Comparison of ENCODE assay signal across 12 cellular contexts in the genomic region with DNA sequence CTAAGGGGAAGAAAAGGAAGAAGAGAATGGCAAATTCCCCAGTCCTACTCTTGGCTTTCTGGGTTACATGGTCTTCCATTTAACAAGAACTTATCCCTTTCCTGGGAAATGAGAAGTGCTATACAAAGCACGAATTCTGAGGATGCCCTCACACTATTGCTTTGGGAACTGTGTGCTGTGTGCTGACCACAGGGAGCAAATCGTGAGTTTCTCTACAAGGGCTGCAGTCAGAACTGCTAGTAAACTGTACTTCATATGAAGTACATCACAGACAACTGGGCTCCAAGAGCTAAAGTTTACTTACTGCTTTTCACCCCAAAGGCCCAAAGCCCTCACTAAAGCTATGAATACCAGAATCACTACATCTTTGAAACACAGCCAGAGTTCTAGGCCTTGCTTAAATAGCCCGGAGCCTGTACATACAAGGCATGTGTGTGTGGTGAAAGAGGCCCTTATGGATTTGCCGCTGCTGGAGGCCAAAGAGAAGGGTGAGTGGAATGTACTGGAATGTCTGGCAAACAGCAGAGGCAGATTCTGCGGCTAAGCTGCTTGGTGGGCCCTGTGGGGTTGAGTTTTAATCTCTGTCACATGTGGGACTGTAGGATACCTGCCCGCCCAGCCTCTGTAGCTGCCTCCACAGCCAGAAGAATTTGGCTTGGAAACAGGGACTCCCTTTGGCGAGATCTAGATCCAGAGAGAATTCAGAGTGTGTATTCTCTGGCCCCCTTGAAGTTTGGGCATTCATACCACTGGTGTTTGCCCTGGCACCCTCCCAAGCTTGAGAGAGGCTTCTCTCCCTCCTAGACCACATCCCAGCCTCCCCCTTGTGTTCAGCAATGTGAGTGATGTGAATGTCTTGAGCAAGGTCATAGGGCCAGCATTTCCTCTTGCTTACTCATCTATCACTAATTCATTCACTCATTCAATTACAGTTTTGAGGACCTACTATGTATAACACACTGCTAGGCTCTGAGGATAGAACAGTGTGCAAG. TPM values are rescaled to one million over a fixed set of nuclear protein-coding genes. Genes with fewer than 3 reads are reported as not detected.
DNase-seq lines count a peak whose midpoint lies in the region; ATAC-seq, FAIRE-seq and TF ChIP-seq lines count a peak whose summit lies in the region.
"Had no signal": no experiment of that assay in that cellular context is flagged by ENCODE, and none has a peak within 500 bp of the region (broad histone marks: within the 10 kb centered on the region; RNA-seq: fewer than 3 reads in every experiment).

No MANE protein-coding gene starts in this region.

- no peak for FAIRE-seq in astrocyte (lab: Jason Lieb, UNC)
- FAIRE-seq: colon had no signal

- H2AFZ ChIP-seq in HCT116 (ENCODE audit: low read depth, low read length, poor library complexity, severe bottlenecking) (no peak overlapping the region), astrocyte (ENCODE audit: low read depth, low read length) (peak overlapping the region; percentile 27)

- H3K36me3 ChIP-seq in HCT116 (ENCODE audit: control insufficient read depth in 1 of 2, insufficient read depth in 2 of 2, low read length in 2 of 2) = no peaks in the 10 kb centered on the region
- no peaks in the 10 kb centered on the region for H3K36me3 ChIP-seq in astrocyte (ENCODE audit: insufficient read depth, low read length)
- H3K36me3 ChIP-seq: BE2C, vagina had no signal

- H4K20me1 ChIP-seq in HCT116 (ENCODE audit: insufficient read depth) = no peaks in the 10 kb centered on the region
- H4K20me1 ChIP-seq in astrocyte (ENCODE audit: insufficient read depth, low read length) = no peaks in the 10 kb centered on the region

- POLR2A ChIA-PET in HCT116 (lab: Charles Lee) = no interaction called here

- TF ChIP-seq POLR2A in HCT116 (IDR thresholded peaks at IDR 0.05; ENCODE audit: borderline replicate concordance, extremely low read depth, insufficient read depth, insufficient read length) = no peak

- H3K79me2 ChIP-seq in HCT116 (ENCODE audit: insufficient read depth, low read length) (no peaks in the 10 kb centered on the region), astrocyte (ENCODE audit: insufficient read depth, low read length) (no peaks in the 10 kb centered on the region)

- H3K4me1 Mint-ChIP-seq in astrocyte (ENCODE audit: low read depth, unreplicated experiment) = peaks cover 24% of the 10 kb centered on the region

- peak overlapping the region; percentile 38 for H3K27ac Mint-ChIP-seq in astrocyte (ENCODE audit: unreplicated experiment)

- CTCF ChIA-PET in HCT116 (lab: Charles Lee) = no interaction called here

- H3K36me3 Mint-ChIP-seq in astrocyte (ENCODE audit: low read depth, unreplicated experiment) = no peaks in the 10 kb centered on the region

- ATAC-seq in HCT116 = peak; percentile 52
- no peak for ATAC-seq in GM19351 (IDR thresholded peaks at IDR 0.05; ENCODE audit: unreplicated experiment)

- H3K9me3 ChIP-seq in HCT116 (ENCODE audit: control insufficient read depth in 1 of 2, insufficient read depth in 1 of 2, low read depth in 1 of 2, low read length in 2 of 2) = no peaks in the 10 kb centered on the region
- H3K9me3 ChIP-seq in astrocyte (ENCODE audit: insufficient read depth, low read depth, low read length) = no peaks in the 10 kb centered on the region
- H3K9me3 ChIP-seq: BE2C, vagina had no signal

- TF ChIP-seq CTCF in 22Rv1 (IDR thresholded peaks at IDR 0.05) (no peak), HCT116 (IDR thresholded peaks at IDR 0.05 in 2 of 3, conservative IDR thresholded peaks at IDR 0.05 in 1 of 3; ENCODE audit: borderline replicate concordance in 1 of 3, insufficient read depth in 1 of 3, low read depth in 2 of 3, low read length in 2 of 3) (no peak), astrocyte (IDR thresholded peaks at IDR 0.05; ENCODE audit: insufficient read depth, low read depth, low read length) (no peak)

- no peak overlapping the region for H3K9ac ChIP-seq in HCT116 (ENCODE audit: low read length)
- peak overlapping the region; percentile 70 for H3K9ac ChIP-seq in astrocyte (ENCODE audit: low read length)

- no peak for TF ChIP-seq RAD21 in HCT116 (IDR thresholded peaks at IDR 0.05; ENCODE audit: low read depth)

- H3K4me2 ChIP-seq in HCT116 (ENCODE audit: low read length) (peak overlapping the region; percentile 50), astrocyte (ENCODE audit: low read length) (peak overlapping the region; percentile 72)

- H3K27ac ChIP-seq in 22Rv1 (peak overlapping the region; percentile 18; the same call in 1 of the 2 replicates), HCT116 (ENCODE audit: low read depth, low read length) (peak overlapping the region; percentile 38), astrocyte (ENCODE audit: low read depth, low read length) (peak overlapping the region; percentile 93)
- H3K27ac ChIP-seq: vagina had no signal

- no peak overlapping the region for H3K4me3 Mint-ChIP-seq in astrocyte (ENCODE audit: unreplicated experiment)

- H3K4me3 ChIP-seq in HCT116 (replicated peaks in 1 of 2; ENCODE audit: low read depth in 1 of 2, low read length in 2 of 2) = no peak overlapping the region
- peak overlapping the region; percentile 21 for H3K4me3 ChIP-seq in astrocyte (ENCODE audit: insufficient read depth, low read depth, low read length)
- H3K4me3 ChIP-seq: vagina had no signal

- RAD21 ChIA-PET in HCT116 (lab: Charles Lee; ENCODE audit: low non-redundant PET in 1 of 2, low total read pairs in 2 of 2, uncharacterized antibody in 2 of 2, unreplicated experiment in 2 of 2) = no interaction called here

- peaks cover 4% of the 10 kb centered on the region for H3K9me3 Mint-ChIP-seq in astrocyte (ENCODE audit: unreplicated experiment)

- H3K4me1 ChIP-seq in HCT116 (ENCODE audit: control insufficient read depth in 1 of 2, insufficient read depth in 2 of 2, low read length in 2 of 2) (peaks cover 22 to 25% of the 10 kb centered on the region in 2 experiments), astrocyte (ENCODE audit: insufficient read depth, low read length) (peaks cover 24% of the 10 kb centered on the region)
- H3K4me1 ChIP-seq: BE2C, vagina had no signal

- peaks cover 6% of the 10 kb centered on the region for H3K27me3 Mint-ChIP-seq in astrocyte (ENCODE audit: low read depth, unreplicated experiment)

- H3K9me2 ChIP-seq in HCT116 (ENCODE audit: insufficient read depth) = no peaks in the 10 kb centered on the region

- intact Hi-C loops in HCT116 (cut with micrococcal nuclease) = no loop called here

- H3K27me3 ChIP-seq in HCT116 (ENCODE audit: insufficient read depth, low read length) (no peaks in the 10 kb centered on the region), astrocyte (ENCODE audit: insufficient read depth, low read length) (no peaks in the 10 kb centered on the region)
- H3K27me3 ChIP-seq: BE2C, vagina had no signal

- no TSS peak for BruUV-seq in HCT116 (replicated peaks; lab: Mats Ljungman, UMichigan)

- DNase-seq in HCT116 (ENCODE audit: low read depth, low spot score) = no peak
- DNase-seq in astrocyte (ENCODE audit: low read depth) = peak; percentile 99
- DNase-seq in iris pigment epithelial cell (ENCODE audit: low read depth) = peak; percentile 100
- DNase-seq in anterior cingulate cortex (lab: John Stamatoyannopoulos, UW) = no peak
- DNase-seq in iPS-NIHi7 (ENCODE audit: extremely low spot score) = no peak
- no peak for DNase-seq in AML-193 (lab: John Stamatoyannopoulos, UW)
- DNase-seq: BE2C, NCI-H510A had no signal

TF ChIP-seq in HCT116, 20 proteins besides CTCF, POLR2A, EP300 and RAD21:
- TF ChIP-seq, protein P1, sequence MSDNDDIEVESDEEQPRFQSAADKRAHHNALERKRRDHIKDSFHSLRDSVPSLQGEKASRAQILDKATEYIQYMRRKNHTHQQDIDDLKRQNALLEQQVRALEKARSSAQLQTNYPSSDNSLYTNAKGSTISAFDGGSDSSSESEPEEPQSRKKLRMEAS (IDR thresholded peaks at IDR 0.05) = no peak
- TF ChIP-seq SP1 (IDR thresholded peaks at IDR 0.05; ENCODE audit: low read depth) = no peak
- 0 out of 2 replicates have a peak, but pooled peaks have one; percentile 38 for TF ChIP-seq CBX3 (IDR thresholded peaks at IDR 0.05; ENCODE audit: low read depth)
- TF ChIP-seq YY1 (IDR thresholded peaks at IDR 0.05; ENCODE audit: extremely low read depth, insufficient replicate concordance, low read depth, low read length) = no peak
- TF ChIP-seq, protein P2, sequence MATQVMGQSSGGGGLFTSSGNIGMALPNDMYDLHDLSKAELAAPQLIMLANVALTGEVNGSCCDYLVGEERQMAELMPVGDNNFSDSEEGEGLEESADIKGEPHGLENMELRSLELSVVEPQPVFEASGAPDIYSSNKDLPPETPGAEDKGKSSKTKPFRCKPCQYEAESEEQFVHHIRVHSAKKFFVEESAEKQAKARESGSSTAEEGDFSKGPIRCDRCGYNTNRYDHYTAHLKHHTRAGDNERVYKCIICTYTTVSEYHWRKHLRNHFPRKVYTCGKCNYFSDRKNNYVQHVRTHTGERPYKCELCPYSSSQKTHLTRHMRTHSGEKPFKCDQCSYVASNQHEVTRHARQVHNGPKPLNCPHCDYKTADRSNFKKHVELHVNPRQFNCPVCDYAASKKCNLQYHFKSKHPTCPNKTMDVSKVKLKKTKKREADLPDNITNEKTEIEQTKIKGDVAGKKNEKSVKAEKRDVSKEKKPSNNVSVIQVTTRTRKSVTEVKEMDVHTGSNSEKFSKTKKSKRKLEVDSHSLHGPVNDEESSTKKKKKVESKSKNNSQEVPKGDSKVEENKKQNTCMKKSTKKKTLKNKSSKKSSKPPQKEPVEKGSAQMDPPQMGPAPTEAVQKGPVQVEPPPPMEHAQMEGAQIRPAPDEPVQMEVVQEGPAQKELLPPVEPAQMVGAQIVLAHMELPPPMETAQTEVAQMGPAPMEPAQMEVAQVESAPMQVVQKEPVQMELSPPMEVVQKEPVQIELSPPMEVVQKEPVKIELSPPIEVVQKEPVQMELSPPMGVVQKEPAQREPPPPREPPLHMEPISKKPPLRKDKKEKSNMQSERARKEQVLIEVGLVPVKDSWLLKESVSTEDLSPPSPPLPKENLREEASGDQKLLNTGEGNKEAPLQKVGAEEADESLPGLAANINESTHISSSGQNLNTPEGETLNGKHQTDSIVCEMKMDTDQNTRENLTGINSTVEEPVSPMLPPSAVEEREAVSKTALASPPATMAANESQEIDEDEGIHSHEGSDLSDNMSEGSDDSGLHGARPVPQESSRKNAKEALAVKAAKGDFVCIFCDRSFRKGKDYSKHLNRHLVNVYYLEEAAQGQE (IDR thresholded peaks at IDR 0.05; ENCODE audit: low read depth) = no peak

RNA-seq across cellular contexts. Expression of a gene that starts 21.9 kb away (rescaled TPM):
- total RNA-seq in HCT116 (2021; ENCODE audit: unreplicated experiment) (0.02 TPM), astrocyte (0.89 and 1.1 TPM in 2 replicates)
- polyA plus RNA-seq in HCT116 (2012) = 0.01 TPM in 2 replicates
- total RNA-seq: vagina had no signal

Comparison
In these comparisons a context has a peak if more than half of its experiments do, and no peak if none do; other contexts are left out.
1. H3K27ac ChIP-seq: peak in every context shown above with its lines; median percentile 93 in astrocyte; 38 in HCT116; 18 in 22Rv1.
2. DNase-seq: peak in astrocyte (single experiment) and iris pigment epithelial cell (single experiment); none in HCT116 (single experiment), anterior cingulate cortex (0 of 58), iPS-NIHi7 (single experiment) and AML-193 (0 of 2).